Comparison of ENCODE assay signal across 1 cellular context in the genomic region with DNA sequence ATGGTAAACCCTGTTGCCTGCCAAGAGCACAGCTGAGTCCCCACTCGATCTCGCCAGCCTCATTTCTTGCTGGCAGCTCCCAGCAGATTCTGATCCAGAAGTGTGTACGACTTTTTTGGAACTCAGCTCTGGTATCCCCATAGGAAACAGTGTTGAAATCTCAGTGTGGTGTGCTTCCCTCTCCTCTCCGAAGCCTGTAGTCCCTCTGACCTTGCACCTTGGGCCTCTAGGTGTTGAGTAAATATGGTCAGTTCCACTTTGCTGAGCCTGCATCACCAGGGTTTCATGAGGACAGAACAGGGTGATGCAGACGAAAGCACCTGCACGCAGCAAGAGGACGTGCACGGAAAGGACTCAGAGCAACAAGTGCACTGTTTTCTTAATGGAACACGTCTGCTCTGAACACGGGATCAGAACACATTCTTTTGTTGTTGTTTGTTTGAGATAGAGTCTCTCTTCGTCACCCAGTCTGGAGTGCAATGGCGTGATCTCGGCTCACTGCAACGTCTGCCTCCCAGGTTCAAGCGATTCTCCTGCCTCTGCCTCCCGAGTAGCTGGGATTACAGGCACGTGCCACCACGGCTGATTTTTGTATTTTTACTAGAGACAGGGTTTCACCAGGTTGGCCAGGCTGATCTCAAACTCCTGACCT.
TF ChIP-seq lines count a peak whose summit lies in the region.

No MANE protein-coding gene starts in this region.

TF ChIP-seq in HepG2, 621 proteins besides CTCF, POLR2A, EP300 and RAD21 (continued from another document and continues in another):
- TF ChIP-seq, protein P1, sequence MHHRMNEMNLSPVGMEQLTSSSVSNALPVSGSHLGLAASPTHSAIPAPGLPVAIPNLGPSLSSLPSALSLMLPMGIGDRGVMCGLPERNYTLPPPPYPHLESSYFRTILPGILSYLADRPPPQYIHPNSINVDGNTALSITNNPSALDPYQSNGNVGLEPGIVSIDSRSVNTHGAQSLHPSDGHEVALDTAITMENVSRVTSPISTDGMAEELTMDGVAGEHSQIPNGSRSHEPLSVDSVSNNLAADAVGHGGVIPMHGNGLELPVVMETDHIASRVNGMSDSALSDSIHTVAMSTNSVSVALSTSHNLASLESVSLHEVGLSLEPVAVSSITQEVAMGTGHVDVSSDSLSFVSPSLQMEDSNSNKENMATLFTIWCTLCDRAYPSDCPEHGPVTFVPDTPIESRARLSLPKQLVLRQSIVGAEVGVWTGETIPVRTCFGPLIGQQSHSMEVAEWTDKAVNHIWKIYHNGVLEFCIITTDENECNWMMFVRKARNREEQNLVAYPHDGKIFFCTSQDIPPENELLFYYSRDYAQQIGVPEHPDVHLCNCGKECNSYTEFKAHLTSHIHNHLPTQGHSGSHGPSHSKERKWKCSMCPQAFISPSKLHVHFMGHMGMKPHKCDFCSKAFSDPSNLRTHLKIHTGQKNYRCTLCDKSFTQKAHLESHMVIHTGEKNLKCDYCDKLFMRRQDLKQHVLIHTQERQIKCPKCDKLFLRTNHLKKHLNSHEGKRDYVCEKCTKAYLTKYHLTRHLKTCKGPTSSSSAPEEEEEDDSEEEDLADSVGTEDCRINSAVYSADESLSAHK (CRISPR knock-in tag; IDR thresholded peaks at IDR 0.05; ENCODE audit: borderline replicate concordance), result no peak
- TF ChIP-seq EEA1 (CRISPR knock-in tag; IDR thresholded peaks at IDR 0.05; ENCODE audit: borderline replicate concordance) (no peak), MAZ (IDR thresholded peaks at IDR 0.05; ENCODE audit: borderline replicate concordance, low read depth, low read length) (no peak), MAZ (CRISPR knock-in tag; IDR thresholded peaks at IDR 0.05; ENCODE audit: low read depth) (peak; percentile 75; the same call in 1 of the 2 replicates), HCFC1 (IDR thresholded peaks at IDR 0.05; ENCODE audit: low read depth, low read length) (no peak), ATF7 (IDR thresholded peaks at IDR 0.05) (peak; percentile 37; the same call in 1 of the 2 replicates), ATF7 (CRISPR knock-in tag; IDR thresholded peaks at IDR 0.05) (peak; percentile 76; the same call in 1 of the 2 replicates), KDM4B (CRISPR knock-in tag; IDR thresholded peaks at IDR 0.05) (peak; percentile 95), ETV6 (CRISPR knock-in tag; conservative IDR thresholded peaks at IDR 0.05) (peak; percentile 69; the same call in 1 of the 2 replicates), ZNF33A (CRISPR knock-in tag; IDR thresholded peaks at IDR 0.05; ENCODE audit: borderline replicate concordance) (0 out of 2 replicates have a peak, but pooled peaks have one; percentile 33), CREB1 (IDR thresholded peaks at IDR 0.05) (peak; percentile 75), CREB1 (CRISPR knock-in tag; IDR thresholded peaks at IDR 0.05) (peak; percentile 84), IKZF4 (CRISPR knock-in tag; IDR thresholded peaks at IDR 0.05; ENCODE audit: borderline replicate concordance, low read depth, not compliant biosample characterization) (peak; percentile 40), REXO4 (CRISPR knock-in tag; IDR thresholded peaks at IDR 0.05; ENCODE audit: borderline replicate concordance) (no peak; the same call in 1 of the 2 replicates), ATAD3A (CRISPR knock-in tag; IDR thresholded peaks at IDR 0.05) (no peak), ZBTB8A (CRISPR knock-in tag; IDR thresholded peaks at IDR 0.05; ENCODE audit: borderline replicate concordance, low read depth) (no peak), TCF7 (IDR thresholded peaks at IDR 0.05; ENCODE audit: low read depth) (peak; percentile 67), ATF7-NPFF (CRISPR knock-in tag; IDR thresholded peaks at IDR 0.05; ENCODE audit: low read depth) (peak; percentile 65), ZNF547 (CRISPR knock-in tag; IDR thresholded peaks at IDR 0.05) (peak; percentile 55; the same call in 1 of the 2 replicates), ZFP37 (CRISPR knock-in tag; IDR thresholded peaks at IDR 0.05; ENCODE audit: borderline replicate concordance) (peak; percentile 78; the same call in 1 of the 2 replicates), STAG1 (CRISPR knock-in tag; IDR thresholded peaks at IDR 0.05) (peak; percentile 38; the same call in 1 of the 2 replicates), PAWR (CRISPR knock-in tag; IDR thresholded peaks at IDR 0.05; ENCODE audit: borderline replicate concordance) (no peak), ZC3H4 (CRISPR knock-in tag; IDR thresholded peaks at IDR 0.05; ENCODE audit: borderline replicate concordance) (no peak), ZNF350 (CRISPR knock-in tag; IDR thresholded peaks at IDR 0.05; ENCODE audit: borderline replicate concordance, low read depth) (peak; percentile 75), MIXL1 (CRISPR knock-in tag; IDR thresholded peaks at IDR 0.05) (peak; percentile 83), SMAD9 (CRISPR knock-in tag; IDR thresholded peaks at IDR 0.05) (no peak), ZFP82 (CRISPR knock-in tag; IDR thresholded peaks at IDR 0.05; ENCODE audit: borderline replicate concordance) (no peak), ZNF670 (CRISPR knock-in tag; IDR thresholded peaks at IDR 0.05; ENCODE audit: borderline replicate concordance) (peak; percentile 84), HNRNPK (IDR thresholded peaks at IDR 0.05; ENCODE audit: low read depth, low read length, poor library complexity, severe bottlenecking) (no peak), ZNF274 (CRISPR knock-in tag; IDR thresholded peaks at IDR 0.05) (peak; percentile 35; the same call in 1 of the 2 replicates), ZNF251 (CRISPR knock-in tag; IDR thresholded peaks at IDR 0.05) (no peak), PRPF4 (IDR thresholded peaks at IDR 0.05; ENCODE audit: low read depth, low read length, poor library complexity, severe bottlenecking) (no peak)
- TF ChIP-seq, protein P2, sequence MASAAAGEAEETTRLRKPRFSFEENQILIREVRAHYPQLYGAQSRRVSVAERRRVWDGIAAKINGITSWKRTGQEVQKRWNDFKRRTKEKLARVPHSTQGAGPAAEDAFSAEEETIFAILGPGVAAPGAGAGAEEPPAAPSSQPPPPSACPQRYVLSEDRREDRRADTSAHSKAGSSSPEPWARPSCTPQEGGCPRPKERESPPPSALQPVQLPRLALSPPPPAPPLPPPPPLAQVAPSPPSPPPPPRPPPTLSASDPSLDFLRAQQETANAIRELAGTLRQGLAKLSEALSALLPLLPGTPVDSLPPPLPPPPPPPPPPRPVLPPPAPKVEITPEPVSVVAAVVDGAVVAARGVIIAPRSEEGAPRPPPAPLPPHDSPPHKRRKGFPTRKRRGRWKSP (CRISPR knock-in tag; IDR thresholded peaks at IDR 0.05), result peak; percentile 89
- TF ChIP-seq, protein P3, sequence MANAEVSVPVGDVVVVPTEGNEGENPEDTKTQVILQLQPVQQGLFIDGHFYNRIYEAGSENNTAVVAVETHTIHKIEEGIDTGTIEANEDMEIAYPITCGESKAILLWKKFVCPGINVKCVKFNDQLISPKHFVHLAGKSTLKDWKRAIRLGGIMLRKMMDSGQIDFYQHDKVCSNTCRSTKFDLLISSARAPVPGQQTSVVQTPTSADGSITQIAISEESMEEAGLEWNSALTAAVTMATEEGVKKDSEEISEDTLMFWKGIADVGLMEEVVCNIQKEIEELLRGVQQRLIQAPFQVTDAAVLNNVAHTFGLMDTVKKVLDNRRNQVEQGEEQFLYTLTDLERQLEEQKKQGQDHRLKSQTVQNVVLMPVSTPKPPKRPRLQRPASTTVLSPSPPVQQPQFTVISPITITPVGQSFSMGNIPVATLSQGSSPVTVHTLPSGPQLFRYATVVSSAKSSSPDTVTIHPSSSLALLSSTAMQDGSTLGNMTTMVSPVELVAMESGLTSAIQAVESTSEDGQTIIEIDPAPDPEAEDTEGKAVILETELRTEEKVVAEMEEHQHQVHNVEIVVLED (CRISPR knock-in tag; IDR thresholded peaks at IDR 0.05; ENCODE audit: borderline replicate concordance), result peak; percentile 74; the same call in 1 of the 2 replicates
- TF ChIP-seq, protein P4, sequence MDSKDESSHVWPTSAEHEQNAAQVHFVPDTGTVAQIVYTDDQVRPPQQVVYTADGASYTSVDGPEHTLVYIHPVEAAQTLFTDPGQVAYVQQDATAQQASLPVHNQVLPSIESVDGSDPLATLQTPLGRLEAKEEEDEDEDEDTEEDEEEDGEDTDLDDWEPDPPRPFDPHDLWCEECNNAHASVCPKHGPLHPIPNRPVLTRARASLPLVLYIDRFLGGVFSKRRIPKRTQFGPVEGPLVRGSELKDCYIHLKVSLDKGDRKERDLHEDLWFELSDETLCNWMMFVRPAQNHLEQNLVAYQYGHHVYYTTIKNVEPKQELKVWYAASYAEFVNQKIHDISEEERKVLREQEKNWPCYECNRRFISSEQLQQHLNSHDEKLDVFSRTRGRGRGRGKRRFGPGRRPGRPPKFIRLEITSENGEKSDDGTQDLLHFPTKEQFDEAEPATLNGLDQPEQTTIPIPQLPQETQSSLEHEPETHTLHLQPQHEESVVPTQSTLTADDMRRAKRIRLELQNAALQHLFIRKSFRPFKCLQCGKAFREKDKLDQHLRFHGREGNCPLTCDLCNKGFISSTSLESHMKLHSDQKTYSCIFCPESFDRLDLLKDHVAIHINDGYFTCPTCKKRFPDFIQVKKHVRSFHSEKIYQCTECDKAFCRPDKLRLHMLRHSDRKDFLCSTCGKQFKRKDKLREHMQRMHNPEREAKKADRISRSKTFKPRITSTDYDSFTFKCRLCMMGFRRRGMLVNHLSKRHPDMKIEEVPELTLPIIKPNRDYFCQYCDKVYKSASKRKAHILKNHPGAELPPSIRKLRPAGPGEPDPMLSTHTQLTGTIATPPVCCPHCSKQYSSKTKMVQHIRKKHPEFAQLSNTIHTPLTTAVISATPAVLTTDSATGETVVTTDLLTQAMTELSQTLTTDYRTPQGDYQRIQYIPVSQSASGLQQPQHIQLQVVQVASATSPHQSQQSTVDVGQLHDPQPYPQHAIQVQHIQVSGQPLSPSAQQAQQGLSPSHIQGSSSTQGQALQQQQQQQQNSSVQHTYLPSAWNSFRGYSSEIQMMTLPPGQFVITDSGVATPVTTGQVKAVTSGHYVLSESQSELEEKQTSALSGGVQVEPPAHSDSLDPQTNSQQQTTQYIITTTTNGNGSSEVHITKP (CRISPR knock-in tag; IDR thresholded peaks at IDR 0.05; ENCODE audit: low read depth), result peak; percentile 93
- TF ChIP-seq, protein P5, sequence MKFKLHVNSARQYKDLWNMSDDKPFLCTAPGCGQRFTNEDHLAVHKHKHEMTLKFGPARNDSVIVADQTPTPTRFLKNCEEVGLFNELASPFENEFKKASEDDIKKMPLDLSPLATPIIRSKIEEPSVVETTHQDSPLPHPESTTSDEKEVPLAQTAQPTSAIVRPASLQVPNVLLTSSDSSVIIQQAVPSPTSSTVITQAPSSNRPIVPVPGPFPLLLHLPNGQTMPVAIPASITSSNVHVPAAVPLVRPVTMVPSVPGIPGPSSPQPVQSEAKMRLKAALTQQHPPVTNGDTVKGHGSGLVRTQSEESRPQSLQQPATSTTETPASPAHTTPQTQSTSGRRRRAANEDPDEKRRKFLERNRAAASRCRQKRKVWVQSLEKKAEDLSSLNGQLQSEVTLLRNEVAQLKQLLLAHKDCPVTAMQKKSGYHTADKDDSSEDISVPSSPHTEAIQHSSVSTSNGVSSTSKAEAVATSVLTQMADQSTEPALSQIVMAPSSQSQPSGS (CRISPR knock-in tag; IDR thresholded peaks at IDR 0.05), result peak; percentile 86
- TF ChIP-seq, protein P6, sequence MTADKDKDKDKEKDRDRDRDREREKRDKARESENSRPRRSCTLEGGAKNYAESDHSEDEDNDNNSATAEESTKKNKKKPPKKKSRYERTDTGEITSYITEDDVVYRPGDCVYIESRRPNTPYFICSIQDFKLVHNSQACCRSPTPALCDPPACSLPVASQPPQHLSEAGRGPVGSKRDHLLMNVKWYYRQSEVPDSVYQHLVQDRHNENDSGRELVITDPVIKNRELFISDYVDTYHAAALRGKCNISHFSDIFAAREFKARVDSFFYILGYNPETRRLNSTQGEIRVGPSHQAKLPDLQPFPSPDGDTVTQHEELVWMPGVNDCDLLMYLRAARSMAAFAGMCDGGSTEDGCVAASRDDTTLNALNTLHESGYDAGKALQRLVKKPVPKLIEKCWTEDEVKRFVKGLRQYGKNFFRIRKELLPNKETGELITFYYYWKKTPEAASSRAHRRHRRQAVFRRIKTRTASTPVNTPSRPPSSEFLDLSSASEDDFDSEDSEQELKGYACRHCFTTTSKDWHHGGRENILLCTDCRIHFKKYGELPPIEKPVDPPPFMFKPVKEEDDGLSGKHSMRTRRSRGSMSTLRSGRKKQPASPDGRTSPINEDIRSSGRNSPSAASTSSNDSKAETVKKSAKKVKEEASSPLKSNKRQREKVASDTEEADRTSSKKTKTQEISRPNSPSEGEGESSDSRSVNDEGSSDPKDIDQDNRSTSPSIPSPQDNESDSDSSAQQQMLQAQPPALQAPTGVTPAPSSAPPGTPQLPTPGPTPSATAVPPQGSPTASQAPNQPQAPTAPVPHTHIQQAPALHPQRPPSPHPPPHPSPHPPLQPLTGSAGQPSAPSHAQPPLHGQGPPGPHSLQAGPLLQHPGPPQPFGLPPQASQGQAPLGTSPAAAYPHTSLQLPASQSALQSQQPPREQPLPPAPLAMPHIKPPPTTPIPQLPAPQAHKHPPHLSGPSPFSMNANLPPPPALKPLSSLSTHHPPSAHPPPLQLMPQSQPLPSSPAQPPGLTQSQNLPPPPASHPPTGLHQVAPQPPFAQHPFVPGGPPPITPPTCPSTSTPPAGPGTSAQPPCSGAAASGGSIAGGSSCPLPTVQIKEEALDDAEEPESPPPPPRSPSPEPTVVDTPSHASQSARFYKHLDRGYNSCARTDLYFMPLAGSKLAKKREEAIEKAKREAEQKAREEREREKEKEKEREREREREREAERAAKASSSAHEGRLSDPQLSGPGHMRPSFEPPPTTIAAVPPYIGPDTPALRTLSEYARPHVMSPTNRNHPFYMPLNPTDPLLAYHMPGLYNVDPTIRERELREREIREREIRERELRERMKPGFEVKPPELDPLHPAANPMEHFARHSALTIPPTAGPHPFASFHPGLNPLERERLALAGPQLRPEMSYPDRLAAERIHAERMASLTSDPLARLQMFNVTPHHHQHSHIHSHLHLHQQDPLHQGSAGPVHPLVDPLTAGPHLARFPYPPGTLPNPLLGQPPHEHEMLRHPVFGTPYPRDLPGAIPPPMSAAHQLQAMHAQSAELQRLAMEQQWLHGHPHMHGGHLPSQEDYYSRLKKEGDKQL (CRISPR knock-in tag; IDR thresholded peaks at IDR 0.05; ENCODE audit: low read depth), result peak; percentile 88; the same call in 1 of the 2 replicates
- TF ChIP-seq, protein P7, sequence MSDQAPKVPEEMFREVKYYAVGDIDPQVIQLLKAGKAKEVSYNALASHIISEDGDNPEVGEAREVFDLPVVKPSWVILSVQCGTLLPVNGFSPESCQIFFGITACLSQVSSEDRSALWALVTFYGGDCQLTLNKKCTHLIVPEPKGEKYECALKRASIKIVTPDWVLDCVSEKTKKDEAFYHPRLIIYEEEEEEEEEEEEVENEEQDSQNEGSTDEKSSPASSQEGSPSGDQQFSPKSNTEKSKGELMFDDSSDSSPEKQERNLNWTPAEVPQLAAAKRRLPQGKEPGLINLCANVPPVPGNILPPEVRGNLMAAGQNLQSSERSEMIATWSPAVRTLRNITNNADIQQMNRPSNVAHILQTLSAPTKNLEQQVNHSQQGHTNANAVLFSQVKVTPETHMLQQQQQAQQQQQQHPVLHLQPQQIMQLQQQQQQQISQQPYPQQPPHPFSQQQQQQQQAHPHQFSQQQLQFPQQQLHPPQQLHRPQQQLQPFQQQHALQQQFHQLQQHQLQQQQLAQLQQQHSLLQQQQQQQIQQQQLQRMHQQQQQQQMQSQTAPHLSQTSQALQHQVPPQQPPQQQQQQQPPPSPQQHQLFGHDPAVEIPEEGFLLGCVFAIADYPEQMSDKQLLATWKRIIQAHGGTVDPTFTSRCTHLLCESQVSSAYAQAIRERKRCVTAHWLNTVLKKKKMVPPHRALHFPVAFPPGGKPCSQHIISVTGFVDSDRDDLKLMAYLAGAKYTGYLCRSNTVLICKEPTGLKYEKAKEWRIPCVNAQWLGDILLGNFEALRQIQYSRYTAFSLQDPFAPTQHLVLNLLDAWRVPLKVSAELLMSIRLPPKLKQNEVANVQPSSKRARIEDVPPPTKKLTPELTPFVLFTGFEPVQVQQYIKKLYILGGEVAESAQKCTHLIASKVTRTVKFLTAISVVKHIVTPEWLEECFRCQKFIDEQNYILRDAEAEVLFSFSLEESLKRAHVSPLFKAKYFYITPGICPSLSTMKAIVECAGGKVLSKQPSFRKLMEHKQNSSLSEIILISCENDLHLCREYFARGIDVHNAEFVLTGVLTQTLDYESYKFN (CRISPR knock-in tag; conservative IDR thresholded peaks at IDR 0.05), result peak; percentile 98
